11 cellular contexts compared by ENCODE assay signal in genomic region chrX:16161173-16161572, GRCh38. TPM values are rescaled to one million over a fixed set of nuclear protein-coding genes. Genes with fewer than 3 reads are reported as not detected.
DNase-seq lines count a peak whose midpoint lies in the region; FAIRE-seq and TF ChIP-seq lines count a peak whose summit lies in the region.
"Not testable (repeated sequence)": the region's sequence is repeated elsewhere in the genome, so short reads cannot be mapped to it uniquely, and the experiment has no call there.
"Had no signal": no experiment of that assay in that cellular context is flagged by ENCODE, and none has a peak within 500 bp of the region (broad histone marks: within the 10 kb centered on the region; RNA-seq: fewer than 3 reads in every experiment).

No MANE protein-coding gene starts in this region.

- H3K18ac ChIP-seq in H1 (ENCODE audit: extremely low read depth, low read length) = not testable (repeated sequence)

- not testable (repeated sequence) for TF ChIP-seq EP300 in SK-N-SH (IDR thresholded peaks at IDR 0.05; ENCODE audit: borderline replicate concordance in 1 of 2, low read depth in 1 of 2, low read length in 1 of 2); H1 (IDR thresholded peaks at IDR 0.05; ENCODE audit: borderline replicate concordance in 1 of 2, low read depth in 2 of 2, low read length in 2 of 2)

- not testable (repeated sequence) for H4K91ac ChIP-seq in H1 (replicated peaks; ENCODE audit: insufficient read length, low read length)

- TSS peak; percentile 54 for BruUV-seq in PC-9 (replicated peaks; lab: Mats Ljungman, UMichigan)

- not testable (repeated sequence) for TF ChIP-seq CTCF in PC-9 (conservative IDR thresholded peaks at IDR 0.05); SK-N-SH (IDR thresholded peaks at IDR 0.05); H1 (IDR thresholded peaks at IDR 0.05; ENCODE audit: control extremely low read depth in 1 of 3, insufficient read depth in 1 of 3, low read depth in 1 of 3, low read length in 3 of 3); keratinocyte (optimal IDR thresholded peaks at IDR 0.05 in 1 of 3, IDR thresholded peaks at IDR 0.05 in 1 of 3, conservative IDR thresholded peaks at IDR 0.05 in 1 of 3; ENCODE audit: extremely low read depth in 1 of 3, insufficient read depth in 2 of 3, low read length in 3 of 3); osteoblast (IDR thresholded peaks at IDR 0.05; ENCODE audit: extremely low read depth, low read depth, low read length); smooth muscle cell (IDR thresholded peaks at IDR 0.05; ENCODE audit: borderline replicate concordance, insufficient read depth, poor library complexity, severe bottlenecking)

- not testable (repeated sequence) for H3K36me3 ChIP-seq in ACC112 (ENCODE audit: insufficient read depth, low read length); PC-9 (ENCODE audit: low read depth); SK-N-SH (replicated peaks in 1 of 2; ENCODE audit: control insufficient read depth in 1 of 2, insufficient read depth in 2 of 2, low read length in 1 of 2); keratinocyte (ENCODE audit: control insufficient read depth in 2 of 2, extremely low read depth in 1 of 2, insufficient read depth in 2 of 2, low read length in 2 of 2); osteoblast (ENCODE audit: insufficient read depth, low read length); smooth muscle cell (ENCODE audit: low read depth)
- H3K36me3 ChIP-seq in HUES48 (ENCODE audit: control insufficient read depth, insufficient read depth, low read length) = peaks cover 57% of the 10 kb centered on the region
- H3K36me3 ChIP-seq in H1 (ENCODE audit: control insufficient read depth in 2 of 4, insufficient read depth in 4 of 4, low read length in 3 of 4) = peaks cover 3 to 54% (median 10%) of the 10 kb centered on the region in 4 experiments; a peak in 7 of 8 replicates

- not testable (repeated sequence) for DNase-seq in PC-9; SK-N-SH; H1 (ENCODE audit: low read depth in 1 of 2, low spot score in 2 of 2); keratinocyte (ENCODE audit: low read depth, low spot score); osteoblast (ENCODE audit: insufficient read length, low spot score, missing footprints); smooth muscle cell (lab: John Stamatoyannopoulos, UW; ENCODE audit: unreplicated experiment)

- H2AK5ac ChIP-seq in H1 (ENCODE audit: low read depth, low read length) = not testable (repeated sequence)

- not testable (repeated sequence) for H3K23me2 ChIP-seq in H1 (ENCODE audit: low read depth, low read length)

- H3K56ac ChIP-seq in H1 (replicated peaks; ENCODE audit: insufficient read length, low read depth, low read length) = not testable (repeated sequence)

- dilution Hi-C loops in keratinocyte (cut with MboI; ENCODE audit: extremely low pct_ligation_motif_present, low sequenced_read_pairs) = not testable (repeated sequence)

- H2BK12ac ChIP-seq in H1 (ENCODE audit: low read depth, low read length) = peak overlapping the region; percentile 60; the same call in 1 of the 2 replicates

- POLR2A ChIA-PET in PC-9 (lab: Charles Lee; ENCODE audit: unreplicated experiment); SK-N-SH (lab: Yijun Ruan, JAX): not testable (repeated sequence)
- POLR2A ChIA-PET in H1 (lab: Charles Lee; ENCODE audit: partially characterized antibody) = interaction anchor here (0.8 kb wide), 1 partner anchor 23 kb away, joined by 3 read pairs; no protein-coding TSS in a partner anchor

- no CpG with 5 or more reads among the region's 2 CpGs for WGBS in SK-N-SH (ENCODE audit: low lambda C conversion rate)
- WGBS in H1 (ENCODE audit: extremely low coverage in 1 of 2, insufficient coverage in 1 of 2, insufficient read length in 1 of 2, insufficient replicate concordance in 2 of 2, low coverage in 1 of 2, low lambda C conversion rate in 2 of 2, missing lambda C conversion rate in 1 of 2), 2 experiments = no CpG with 5 or more reads among the region's 2 CpGs
- 90% methylated on average over 2 of the region's 2 CpGs for WGBS in smooth muscle cell (ENCODE audit: low lambda C conversion rate)

- not testable (repeated sequence) for TF ChIP-seq POLR2A in H1 (IDR thresholded peaks at IDR 0.05; ENCODE audit: control extremely low read depth in 1 of 2, low read depth in 2 of 2, low read length in 2 of 2)

- not testable (repeated sequence) for H3K4ac ChIP-seq in H1 (replicated peaks; ENCODE audit: insufficient read length, low read depth, low read length)

- not testable (repeated sequence) for H3K27me3 ChIP-seq in ACC112 (ENCODE audit: insufficient read depth, low read length); HUES48 (ENCODE audit: control insufficient read depth, insufficient read depth, low read length); PC-9 (ENCODE audit: insufficient read depth, low read depth); SK-N-SH (ENCODE audit: insufficient read depth); H1 (replicated peaks in 1 of 4; ENCODE audit: control insufficient read depth in 3 of 4, extremely low read depth in 1 of 4, insufficient read depth in 3 of 4, low read length in 3 of 4); keratinocyte (ENCODE audit: control insufficient read depth, extremely low read depth, insufficient read depth, low read length); osteoblast (ENCODE audit: insufficient read depth, low read length); smooth muscle cell (ENCODE audit: low read depth)

- not testable (repeated sequence) for H3F3A ChIP-seq in PC-9 (ENCODE audit: insufficient read depth, low read depth); smooth muscle cell (ENCODE audit: low read depth)
- peaks cover 16% of the 10 kb centered on the region for H3F3A ChIP-seq in SK-N-SH (replicated peaks; ENCODE audit: insufficient read depth)

- not testable (repeated sequence) for H3K4me3 ChIP-seq in ACC112 (ENCODE audit: low read depth, low read length); HUES48 (ENCODE audit: low read depth, low read length); PC-9; SK-N-SH (ENCODE audit: low read depth in 2 of 2, low read length in 1 of 2); H1 (ENCODE audit: extremely low read depth in 1 of 4, insufficient read depth in 2 of 4, low read depth in 3 of 4, low read length in 4 of 4); keratinocyte (ENCODE audit: control insufficient read depth in 2 of 3, extremely low read depth in 1 of 3, insufficient read depth in 2 of 3, low read depth in 1 of 3, low read length in 3 of 3); osteoblast (ENCODE audit: insufficient read depth, low read length); smooth muscle cell

- H3K4me1 ChIP-seq in ACC112 (ENCODE audit: control insufficient read depth, insufficient read depth, low read length, unreplicated experiment) (peaks cover 13% of the 10 kb centered on the region), HUES48 (ENCODE audit: control insufficient read depth, insufficient read depth, low read length) (peaks cover 37% of the 10 kb centered on the region), PC-9 (replicated peaks; ENCODE audit: insufficient read depth) (peaks cover 13% of the 10 kb centered on the region), SK-N-SH (ENCODE audit: control insufficient read depth in 1 of 2, insufficient read depth in 2 of 2, low read depth in 1 of 2, low read length in 1 of 2) (peaks cover 0 to 19% of the 10 kb centered on the region in 2 experiments; a peak in 1 of 4 replicates), keratinocyte (ENCODE audit: control insufficient read depth, extremely low read depth, insufficient read depth, low read length) (peaks cover 22% of the 10 kb centered on the region), osteoblast (ENCODE audit: insufficient read depth, low read length) (peaks cover 11% of the 10 kb centered on the region)
- not testable (repeated sequence) for H3K4me1 ChIP-seq in H1 (replicated peaks in 1 of 4; ENCODE audit: control insufficient read depth in 3 of 4, insufficient read depth in 4 of 4, low read length in 3 of 4); smooth muscle cell (ENCODE audit: low read depth)

- H3K79me2 ChIP-seq in ACC112 (ENCODE audit: control insufficient read depth, insufficient read depth, low read length, unreplicated experiment); PC-9 (ENCODE audit: low read depth); SK-N-SH (ENCODE audit: insufficient read depth); H1 (ENCODE audit: control insufficient read depth in 1 of 2, insufficient read depth in 2 of 2, low read length in 2 of 2); keratinocyte (ENCODE audit: control insufficient read depth, insufficient read depth, low read length); osteoblast (ENCODE audit: insufficient read depth, low read length); smooth muscle cell (ENCODE audit: low read depth): not testable (repeated sequence)

- not testable (repeated sequence) for H3K14ac ChIP-seq in H1 (ENCODE audit: insufficient read length)

- H3K79me1 ChIP-seq in H1 (ENCODE audit: low read depth, low read length) = not testable (repeated sequence)

- not testable (repeated sequence) for FAIRE-seq in H1 (lab: Jason Lieb, UNC); keratinocyte (lab: Jason Lieb, UNC)

- not testable (repeated sequence) for H4K5ac ChIP-seq in H1 (ENCODE audit: insufficient read length, low read depth, low read length)

- peak overlapping the region; percentile 14 for H2AFZ ChIP-seq in ACC112 (ENCODE audit: low read length, unreplicated experiment)
- not testable (repeated sequence) for H2AFZ ChIP-seq in PC-9; SK-N-SH (ENCODE audit: low read depth); H1 (ENCODE audit: low read length); keratinocyte (ENCODE audit: control insufficient read depth, low read length); osteoblast (ENCODE audit: low read length); smooth muscle cell (ENCODE audit: low read depth)

- intact Hi-C loops in PC-9 (cut with micrococcal nuclease; ENCODE audit: unreplicated experiment) = not testable (repeated sequence)

- H2BK15ac ChIP-seq in H1 (ENCODE audit: low read length) = not testable (repeated sequence)

- TF ChIP-seq RAD21 in SK-N-SH (IDR thresholded peaks at IDR 0.05; ENCODE audit: low read length); H1 (IDR thresholded peaks at IDR 0.05 in 1 of 2, conservative IDR thresholded peaks at IDR 0.05 in 1 of 2; ENCODE audit: low read depth in 2 of 2, low read length in 2 of 2): not testable (repeated sequence)

- CTCF ChIA-PET in PC-9 (lab: Charles Lee) (interaction anchor here (0.6 kb wide), 1 partner anchor 197 kb away, joined by 10 read pairs; no protein-coding TSS in a partner anchor), SK-N-SH (lab: Yijun Ruan, JAX) (interaction anchor here (1.0 kb wide), 1 partner anchor 12 kb away, joined by 3 read pairs; no protein-coding TSS in a partner anchor), H1 (lab: Charles Lee; ENCODE audit: partially characterized antibody) (interaction anchor here (0.6 to 0.9 kb wide), 2 partner anchors 39 to 228 kb away, joined by 3 read pairs; no protein-coding TSS in a partner anchor)

- H3K27ac ChIP-seq in ACC112 (ENCODE audit: low read depth, low read length) (peak overlapping the region; percentile 43), HUES48 (ENCODE audit: low read depth, low read length) (peak overlapping the region; percentile 79), PC-9 (peak overlapping the region; percentile 43), SK-N-SH (ENCODE audit: low read depth in 2 of 2, low read length in 1 of 2) (peak overlapping the region; percentile 24 to 82; a peak in 3 of 4 replicates), keratinocyte (ENCODE audit: control insufficient read depth, insufficient read depth, low read length) (peak overlapping the region; percentile 17), osteoblast (ENCODE audit: low read depth, low read length) (peak overlapping the region; percentile 17), smooth muscle cell (ENCODE audit: low read depth) (peak overlapping the region; percentile 83)
- not testable (repeated sequence) for H3K27ac ChIP-seq in H1 (ENCODE audit: low read depth, low read length)

- not testable (repeated sequence) for H3K9me3 ChIP-seq in HUES48 (ENCODE audit: control insufficient read depth, insufficient read depth, low read length); PC-9 (ENCODE audit: insufficient read depth, low read depth); SK-N-SH; H1 (ENCODE audit: insufficient read depth in 2 of 2, low read depth in 1 of 2, low read length in 1 of 2); keratinocyte (ENCODE audit: control insufficient read depth, low read depth, low read length); osteoblast (ENCODE audit: low read depth, low read length); smooth muscle cell (replicated peaks; ENCODE audit: low read depth)

- not testable (repeated sequence) for H2BK120ac ChIP-seq in H1 (replicated peaks; ENCODE audit: low read depth, low read length)

- H3K23ac ChIP-seq in H1 (ENCODE audit: insufficient read length) = not testable (repeated sequence)

- H3K9ac ChIP-seq in HUES48 (ENCODE audit: low read depth, low read length); H1 (replicated peaks in 1 of 4; ENCODE audit: extremely low read depth in 1 of 4, low read depth in 3 of 4, low read length in 3 of 4); keratinocyte (ENCODE audit: control insufficient read depth, extremely low read depth, insufficient read depth, low read length): not testable (repeated sequence)
- peak overlapping the region; percentile 36; the same call in 1 of the 2 replicates for H3K9ac ChIP-seq in SK-N-SH
- H3K9ac ChIP-seq in smooth muscle cell (ENCODE audit: low read depth) = peak overlapping the region; percentile 67

- not testable (repeated sequence) for H2BK20ac ChIP-seq in H1 (ENCODE audit: low read length)

- H4K8ac ChIP-seq in H1 (ENCODE audit: extremely low read depth, insufficient read depth, low read length) = not testable (repeated sequence)

- H3K4me2 ChIP-seq in PC-9 (peak overlapping the region; percentile 14; the same call in 1 of the 2 replicates), SK-N-SH (peak overlapping the region; percentile 33), keratinocyte (ENCODE audit: control insufficient read depth, extremely low read depth, insufficient read depth, low read depth, low read length) (peak overlapping the region; percentile 60), osteoblast (ENCODE audit: insufficient read depth, low read length) (peak overlapping the region; percentile 45), smooth muscle cell (peak overlapping the region; percentile 67)
- not testable (repeated sequence) for H3K4me2 ChIP-seq in H1 (ENCODE audit: insufficient read depth in 1 of 2, low read depth in 2 of 2, low read length in 2 of 2)

- H4K20me1 ChIP-seq in PC-9 (ENCODE audit: insufficient read depth); SK-N-SH (ENCODE audit: insufficient read depth); H1 (replicated peaks in 1 of 2; ENCODE audit: control insufficient read depth in 1 of 2, insufficient read depth in 2 of 2, low read length in 2 of 2); keratinocyte (ENCODE audit: control insufficient read depth, extremely low read depth, insufficient read depth, low read length); osteoblast (ENCODE audit: insufficient read depth, low read length); smooth muscle cell (ENCODE audit: low read depth): not testable (repeated sequence)

- H2BK5ac ChIP-seq in H1 (ENCODE audit: low read depth, low read length) = 0 out of 2 replicates have a peak overlapping the region, but pooled peaks have one; percentile 83

- H3K9me1 ChIP-seq in keratinocyte (ENCODE audit: control insufficient read depth, extremely low read depth, insufficient read depth, low read length) = not testable (repeated sequence)

- H3K9me2 ChIP-seq in PC-9 (ENCODE audit: insufficient read depth); SK-N-SH: not testable (repeated sequence)

RNA-seq across cellular contexts. Expression of gene MAGEB17, which starts 6.1 kb away (rescaled TPM):
- not detected in 2 replicates for total RNA-seq in PC-9 (2021)
- polyA plus RNA-seq in SK-N-SH (2012; rRNA removed) = 0.13 TPM in 2 replicates
- 0.08 and 0.14 TPM in 2 replicates for polyA plus RNA-seq in SK-N-SH (2012; cell fraction: cytosol; rRNA removed)
- polyA plus RNA-seq in SK-N-SH (2012; cell fraction: nucleus; rRNA removed) = 0.93 and 1.1 TPM in 2 replicates
- 1.1 TPM in 1 of 2 replicates, not detected in the other for total RNA-seq in H1 (2021; fragmentation: NEBNext Ultra II Directional; extraction: Animal tissue kit (Norgen Biotek cat#: 25700))
- 0.48 and 0.53 TPM in 2 replicates for polyA plus RNA-seq in H1 (2011; rRNA removed)
- 0.89 TPM for polyA plus RNA-seq in H1 (2011; cell fraction: cytosol; rRNA removed)
- 2.1 TPM for polyA plus RNA-seq in H1 (2011; cell fraction: nucleus; rRNA removed)
- polyA plus RNA-seq in H1 (2012, experiment 1 of 2) = 0.94 to 1.8 TPM (median 1.3 TPM) in 4 replicates
- polyA plus RNA-seq in H1 (2012, experiment 2 of 2) = not detected
- polyA plus RNA-seq in H1 (2013, experiment 1 of 2) = 1.6 TPM
- polyA plus RNA-seq in H1 (2013, experiment 2 of 2) = 1.1 TPM
- polyA minus RNA-seq in H1 (2011; rRNA and poly(A)+ RNA removed) = 0.17 and 0.41 TPM in 2 replicates
- not detected for polyA minus RNA-seq in H1 (2011; cell fraction: cytosol; rRNA and poly(A)+ RNA removed)
- 0.60 TPM for polyA minus RNA-seq in H1 (2011; cell fraction: nucleus; rRNA and poly(A)+ RNA removed)
- polyA plus RNA-seq in keratinocyte = not detected in 3 replicates
- not detected for polyA plus RNA-seq in keratinocyte (2011; ENCODE audit: low read depth)
- not detected in 2 replicates for polyA plus RNA-seq in keratinocyte (2011; cell fraction: cytosol; rRNA removed)
- polyA plus RNA-seq in keratinocyte (2011; cell fraction: nucleus; rRNA removed) = not detected in 2 replicates
- not detected in 2 replicates for polyA plus RNA-seq in keratinocyte (2012; ENCODE audit: low replicate concordance)
- not detected in 3 replicates for polyA minus RNA-seq in keratinocyte
- polyA minus RNA-seq in keratinocyte (2011; cell fraction: cytosol; rRNA and poly(A)+ RNA removed) = not detected
- polyA minus RNA-seq in keratinocyte (2011; cell fraction: nucleus; rRNA and poly(A)+ RNA removed) = not detected in 2 replicates
- total RNA-seq in osteoblast = not detected in 2 replicates
- not detected in 2 replicates for total RNA-seq in smooth muscle cell
- polyA plus RNA-seq in smooth muscle cell = 0.32 and 0.50 TPM in 2 replicates
- total RNA-seq: CD4-positive, alpha-beta memory T cell; G401; HT-29 had no signal
- polyA plus RNA-seq: CD4-positive, alpha-beta memory T cell had no signal

RNA-seq across cellular contexts. Expression of gene GRPR, which starts 37.8 kb away (rescaled TPM):
- total RNA-seq in PC-9 (2021) (1.1 TPM in 1 of 2 replicates, not detected in the other), osteoblast (not detected in 2 replicates), smooth muscle cell (2.1 and 4.3 TPM in 2 replicates)
- polyA plus RNA-seq in SK-N-SH (2012; rRNA removed) (1.2 and 2.8 TPM in 2 replicates), H1 (2011; rRNA removed) (65.9 and 78.4 TPM in 2 replicates), keratinocyte (0.06 to 0.08 TPM (median 0.07 TPM) in 3 replicates), smooth muscle cell (1.3 and 1.7 TPM in 2 replicates)
- polyA plus RNA-seq in SK-N-SH (2012; cell fraction: cytosol; rRNA removed) = 1.3 and 1.6 TPM in 2 replicates
- 1.0 and 2.0 TPM in 2 replicates for polyA plus RNA-seq in SK-N-SH (2012; cell fraction: nucleus; rRNA removed)
- total RNA-seq in H1 (2021; fragmentation: NEBNext Ultra II Directional; extraction: Animal tissue kit (Norgen Biotek cat#: 25700)) = 18.5 and 18.6 TPM in 2 replicates
- 51.7 TPM for polyA plus RNA-seq in H1 (2011; cell fraction: cytosol; rRNA removed)
- polyA plus RNA-seq in H1 (2011; cell fraction: nucleus; rRNA removed) = 77.5 TPM
- 28.9 to 41.5 TPM (median 39.6 TPM) in 4 replicates for polyA plus RNA-seq in H1 (2012, experiment 1 of 2)
- 3.5 TPM for polyA plus RNA-seq in H1 (2012, experiment 2 of 2)
- 105 TPM for polyA plus RNA-seq in H1 (2013, experiment 1 of 2)
- 106 TPM for polyA plus RNA-seq in H1 (2013, experiment 2 of 2)
- polyA minus RNA-seq in H1 (2011; rRNA and poly(A)+ RNA removed) = 208 and 277 TPM in 2 replicates
- 59.8 TPM for polyA minus RNA-seq in H1 (2011; cell fraction: cytosol; rRNA and poly(A)+ RNA removed)
- polyA minus RNA-seq in H1 (2011; cell fraction: nucleus; rRNA and poly(A)+ RNA removed) = 163 TPM
- not detected for polyA plus RNA-seq in keratinocyte (2011; ENCODE audit: low read depth)
- polyA plus RNA-seq in keratinocyte (2011; cell fraction: cytosol; rRNA removed) = 0.04 TPM in 1 of 2 replicates, not detected in the other
- polyA plus RNA-seq in keratinocyte (2011; cell fraction: nucleus; rRNA removed) = 0.10 TPM in 1 of 2 replicates, not detected in the other
- polyA plus RNA-seq in keratinocyte (2012; ENCODE audit: low replicate concordance) = 0.06 TPM in 1 of 2 replicates, not detected in the other
- 0.16 TPM in 1 of 3 replicates, not detected in the others for polyA minus RNA-seq in keratinocyte
- not detected for polyA minus RNA-seq in keratinocyte (2011; cell fraction: cytosol; rRNA and poly(A)+ RNA removed)
- not detected in 2 replicates for polyA minus RNA-seq in keratinocyte (2011; cell fraction: nucleus; rRNA and poly(A)+ RNA removed)
- total RNA-seq: G401, HT-29 had no signal
